21 cellular contexts compared by ENCODE assay signal in genomic region chr13:43895940-43896339, GRCh38.
"Had no signal": no experiment of that assay in that cellular context is flagged by ENCODE, and none has a peak within 500 bp of the region (broad histone marks: within the 10 kb centered on the region; RNA-seq: fewer than 3 reads in every experiment).

No MANE protein-coding gene starts in this region.

- H3K9me3 ChIP-seq: colonic mucosa, esophagus muscularis mucosa, left lung, prostate gland, right atrium auricular region, tibial artery, vagina had no signal

- H3K27me3 ChIP-seq: colonic mucosa, esophagus muscularis mucosa, left lung, right atrium auricular region, tibial artery, vagina had no signal

- H3K4me1 ChIP-seq: colonic mucosa, left lung, prostate gland, right atrium auricular region, tibial artery, vagina had no signal

- H3K9me3 Mint-ChIP-seq: activated naive CD4-positive, alpha-beta T cell treated with anti-CD3 and anti-CD28 coated beads, Interleukin-2, amount 50 U/mL, for 72 hours; T-helper 2 cell treated with Interferon-gamma antibody and Interleukin-4, amounts not matched to agents 5 μg/mL and 100 μg/mL, for 36 hours had no signal

- H3K4me1 Mint-ChIP-seq: activated CD4-positive, alpha-beta T cell treated with anti-CD3 and anti-CD28 coated beads for 36 hours had no signal

- H3K27ac ChIP-seq: colonic mucosa, left lung, prostate gland, right atrium auricular region, tibial artery, vagina had no signal

- ATAC-seq: activated CD4-positive, alpha-beta T cell treated with anti-CD3 and anti-CD28 coated beads for 36 hours; activated naive CD4-positive, alpha-beta T cell treated with anti-CD3 and anti-CD28 coated beads, Interleukin-2, amount 50 U/mL, for 72 hours; left lung had no signal

- H3K4me3 Mint-ChIP-seq: activated CD4-positive, alpha-beta T cell treated with anti-CD3 and anti-CD28 coated beads for 36 hours; T-helper 2 cell treated with Interferon-gamma antibody and Interleukin-4, amounts not matched to agents 5 μg/mL and 100 μg/mL, for 36 hours had no signal

- H3K27ac Mint-ChIP-seq: activated CD4-positive, alpha-beta T cell treated with anti-CD3 and anti-CD28 coated beads for 36 hours; activated naive CD4-positive, alpha-beta T cell treated with anti-CD3 and anti-CD28 coated beads, Interleukin-2, amount 50 U/mL, for 72 hours; T-helper 2 cell treated with Interferon-gamma antibody and Interleukin-4, amounts not matched to agents 5 μg/mL and 100 μg/mL, for 36 hours had no signal

- DNase-seq: activated CD4-positive, alpha-beta T cell treated with anti-CD3 and anti-CD28 coated beads for 36 hours; activated CD4-positive, alpha-beta T cell treated with anti-CD3 and anti-CD28 coated beads, Interleukin-2, amount 50 U/mL, for 48 hours; activated gamma-delta T cell treated with Interleukin-2 at 50 U/mL for 16 hours; caudate nucleus; colonic mucosa; foreskin melanocyte; head of caudate nucleus; left lung; mammary epithelial cell; occipital lobe; stimulated activated CD4-positive, alpha-beta T cell treated with anti-CD3 and anti-CD28 coated beads, Interleukin-12 subunit alpha, Interleukin-12 subunit beta, amount 100 ng/mL, for 4 hours; stimulated activated CD4-positive, alpha-beta T cell treated with anti-CD3 and anti-CD28 coated beads, Interleukin-1b, Interleukin-23, amount 100 ng/mL, for 48 hours; stimulated activated naive CD4-positive, alpha-beta T cell treated with Interleukin-2 at 50 U/mL for 16 hours; tibial artery had no signal

- H3K27me3 Mint-ChIP-seq: activated CD4-positive, alpha-beta T cell treated with anti-CD3 and anti-CD28 coated beads for 36 hours had no signal

- H3K36me3 ChIP-seq: colonic mucosa, prostate gland, right atrium auricular region, vagina had no signal

- FAIRE-seq: TTC549 had no signal

- H3K4me3 ChIP-seq: colonic mucosa, esophagus muscularis mucosa, left lung, prostate gland, right atrium auricular region, tibial artery, vagina had no signal
